Comparison of ENCODE assay signal across 8 cellular contexts in the genomic region with DNA sequence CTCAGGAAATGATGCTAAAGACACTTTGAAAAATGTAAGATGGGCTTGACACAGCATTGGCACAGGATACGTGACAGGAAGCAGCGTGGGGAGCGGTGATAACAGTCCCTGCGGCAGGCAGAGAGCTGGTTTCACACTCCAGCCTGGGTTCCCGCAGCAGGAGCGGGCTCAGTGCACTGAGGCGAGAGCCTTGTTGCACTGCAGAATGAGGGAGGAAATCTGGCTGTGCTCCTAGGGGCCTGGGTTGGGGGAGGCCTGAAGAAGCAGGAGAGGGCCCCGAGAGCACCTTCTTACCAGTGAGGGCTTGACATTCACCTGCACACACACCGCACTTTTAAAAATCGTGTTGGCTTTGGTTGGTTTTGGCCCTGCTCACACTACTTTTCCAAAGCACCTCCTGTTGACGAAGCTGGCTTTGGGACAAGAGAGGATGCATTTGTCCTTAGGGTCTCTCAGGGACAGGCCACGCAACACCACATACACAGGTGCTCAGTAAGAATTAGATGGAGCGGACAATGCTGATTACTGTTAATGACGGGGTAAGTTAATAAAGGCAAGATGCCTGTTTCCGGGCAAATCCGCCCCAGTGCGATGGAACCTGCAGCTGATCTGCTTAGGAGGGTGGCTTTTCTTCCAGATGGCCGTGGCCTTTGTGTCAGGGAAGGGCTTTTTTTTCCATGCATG. TPM values are rescaled to one million over a fixed set of nuclear protein-coding genes. Genes with fewer than 3 reads are reported as not detected.
DNase-seq lines count a peak whose midpoint lies in the region; ATAC-seq and TF ChIP-seq lines count a peak whose summit lies in the region.

No MANE protein-coding gene starts in this region.

- H3K9me3 Mint-ChIP-seq in activated naive CD4-positive, alpha-beta T cell treated with anti-CD3 and anti-CD28 coated beads, Interleukin-2, amount 50 U/mL, for 72 hours = no peaks in the 10 kb centered on the region

- no peaks in the 10 kb centered on the region for H3K36me3 Mint-ChIP-seq in activated naive CD4-positive, alpha-beta T cell treated with anti-CD3 and anti-CD28 coated beads, Interleukin-2, amount 50 U/mL, for 72 hours

- WGBS in testis, 2 donors = 78 to 84% methylated on average over 18 of the region's 18 CpGs

- no peak for TF ChIP-seq CTCF in cardiac muscle cell (IDR thresholded peaks at IDR 0.05; ENCODE audit: low read depth, low read length)
- no peak for TF ChIP-seq CTCF in right atrium auricular region (IDR thresholded peaks at IDR 0.05)
- TF ChIP-seq CTCF in testis (IDR thresholded peaks at IDR 0.05) = no peak

- no peaks in the 10 kb centered on the region for H3K36me3 ChIP-seq in cardiac muscle cell
- H3K36me3 ChIP-seq in right atrium auricular region = no peaks in the 10 kb centered on the region
- H3K36me3 ChIP-seq in testis (ENCODE audit: low read depth, missing control alignments) = no peaks in the 10 kb centered on the region

- peak overlapping the region; percentile 25 to 36 for H3K27ac Mint-ChIP-seq in activated naive CD4-positive, alpha-beta T cell treated with anti-CD3 and anti-CD28 coated beads, Interleukin-2, amount 50 U/mL, for 72 hours

- H3K4me1 ChIP-seq in cardiac muscle cell (ENCODE audit: low read depth) (peaks cover 26% of the 10 kb centered on the region), right atrium auricular region (peaks cover 0 to 20% of the 10 kb centered on the region in 2 donors), testis (no peaks in the 10 kb centered on the region)

- no peak for TF ChIP-seq POLR2A in testis (IDR thresholded peaks at IDR 0.05)

- ATAC-seq in activated naive CD4-positive, alpha-beta T cell treated with anti-CD3 and anti-CD28 coated beads, Interleukin-2, amount 50 U/mL, for 72 hours = peak; percentile 94 to 97
- ATAC-seq in GM19351 (IDR thresholded peaks at IDR 0.05; ENCODE audit: unreplicated experiment) (no peak), GM18517 (IDR thresholded peaks at IDR 0.05; ENCODE audit: unreplicated experiment) (no peak)

- intact Hi-C loops in testis (cut with DNase I; ENCODE audit: low total_unique reads) = no loop called here

- peak; percentile 22 to 57 for DNase-seq in cardiac muscle cell (ENCODE audit: low read depth in 1 of 2, low spot score in 1 of 2)
- no peak for DNase-seq in right atrium auricular region (ENCODE audit: low spot score)
- DNase-seq in activated naive CD4-positive, alpha-beta T cell treated with anti-CD3 and anti-CD28 coated beads, Interleukin-2, amount 50 U/mL, for 72 hours (ENCODE audit: low spot score in 2 of 2) = peak in 1 of 2 donors; percentile 23
- DNase-seq in mucosa of gallbladder (ENCODE audit: low spot score) = peak; percentile 43
- DNase-seq in testis = peak; percentile 38
- no peak for DNase-seq in NCI-H2196 treated with DMSO at 0.1 percent for 48 hours (lab: John Stamatoyannopoulos, UW; ENCODE audit: unreplicated experiment)

- H3K4me3 ChIP-seq in cardiac muscle cell = no peak overlapping the region
- no peak overlapping the region for H3K4me3 ChIP-seq in right atrium auricular region
- no peak overlapping the region for H3K4me3 ChIP-seq in testis

- H3K9me3 ChIP-seq in cardiac muscle cell (ENCODE audit: low read depth) (no peaks in the 10 kb centered on the region), right atrium auricular region (no peaks in the 10 kb centered on the region), testis (no peaks in the 10 kb centered on the region)

- no peaks in the 10 kb centered on the region for H3K27me3 ChIP-seq in cardiac muscle cell
- no peaks in the 10 kb centered on the region for H3K27me3 ChIP-seq in right atrium auricular region
- no peaks in the 10 kb centered on the region for H3K27me3 ChIP-seq in testis

- H3K27ac ChIP-seq in cardiac muscle cell (no peak overlapping the region), right atrium auricular region (no peak overlapping the region), testis (no peak overlapping the region)

RNA-seq across cellular contexts. Expression of gene ARMC2, which starts 49.4 kb away (rescaled TPM):
- 1.2 and 2.6 TPM in 2 replicates for total RNA-seq in cardiac muscle cell
- polyA plus RNA-seq in cardiac muscle cell = 3.3 and 4.0 TPM in 2 replicates
- 1 to 10 TPM; 5.3 to 5.5 TPM for total RNA-seq in right atrium auricular region
- 1 to 10 TPM; 2.3 to 3.3 TPM for total RNA-seq in activated naive CD4-positive, alpha-beta T cell treated with anti-CD3 and anti-CD28 coated beads, Interleukin-2, amount 50 U/mL, for 72 hours
- total RNA-seq in mucosa of gallbladder = 5.8 TPM
- total RNA-seq in testis = 10 to 100 TPM; 24.0 to 51.4 TPM
- polyA plus RNA-seq in testis (ENCODE audit: insufficient read depth, low read depth, low replicate concordance) = 78.6 TPM

Comparison
In these comparisons a context has a peak if more than half of its experiments do, and no peak if none do; other contexts are left out.
1. DNase-seq: peak in cardiac muscle cell (2 of 2), mucosa of gallbladder (single experiment) and testis (single experiment); none in right atrium auricular region (single experiment) and NCI-H2196 treated with DMSO at 0.1 percent for 48 hours (single experiment).
2. ATAC-seq: peak in activated naive CD4-positive, alpha-beta T cell treated with anti-CD3 and anti-CD28 coated beads, Interleukin-2, amount 50 U/mL, for 72 hours (2 of 2); none in GM19351 (single experiment) and GM18517 (single experiment).